Comparison of ENCODE assay signal across 2 cellular contexts in genomic region chr16:8571061-8571596, GRCh38.
TF ChIP-seq lines count a peak whose summit lies in the region.

No MANE protein-coding gene starts in this region.

TF ChIP-seq in H1, 55 proteins besides CTCF, POLR2A, EP300 and RAD21:
- TF ChIP-seq ATF2 (IDR thresholded peaks at IDR 0.05; ENCODE audit: low read length) (no peak), BCL11A (IDR thresholded peaks at IDR 0.05; ENCODE audit: low read depth in 2 of 2, low read length in 2 of 2) (no peak), TAF1 (IDR thresholded peaks at IDR 0.05; ENCODE audit: low read depth, low read length) (no peak), POU5F1 (IDR thresholded peaks at IDR 0.05; ENCODE audit: low read depth, low read length) (no peak), YY1 (IDR thresholded peaks at IDR 0.05; ENCODE audit: low read depth, low read length) (no peak), NANOG (IDR thresholded peaks at IDR 0.05; ENCODE audit: insufficient read depth, low read depth, low read length, poor library complexity, severe bottlenecking) (no peak), E2F6 (IDR thresholded peaks at IDR 0.05) (no peak), RFX5 (IDR thresholded peaks at IDR 0.05; ENCODE audit: borderline replicate concordance, low read depth, low read length) (no peak), SIN3A (conservative IDR thresholded peaks at IDR 0.05 in 1 of 2, IDR thresholded peaks at IDR 0.05 in 1 of 2; ENCODE audit: low read depth in 1 of 2, low read length in 2 of 2) (no peak), TAF7 (optimal IDR thresholded peaks at IDR 0.05; ENCODE audit: borderline replicate concordance, low read depth, low read length) (no peak), SP1 (IDR thresholded peaks at IDR 0.05; ENCODE audit: low read depth, low read length) (no peak), MAX (IDR thresholded peaks at IDR 0.05) (no peak; the same call in 1 of the 2 replicates), ZNF274 (IDR thresholded peaks at IDR 0.05; ENCODE audit: borderline replicate concordance, extremely low read depth, low read length) (no peak), EGR1 (IDR thresholded peaks at IDR 0.05; ENCODE audit: borderline replicate concordance, low read depth, low read length) (no peak), POLR2AphosphoS5 (IDR thresholded peaks at IDR 0.05; ENCODE audit: low read depth, low read length) (no peak), ASH2L (IDR thresholded peaks at IDR 0.05; ENCODE audit: low read length) (no peak), PHF8 (conservative IDR thresholded peaks at IDR 0.05; ENCODE audit: low read depth, low read length) (no peak), CBX8 (IDR thresholded peaks at IDR 0.05; ENCODE audit: borderline replicate concordance, low read depth, low read length) (no peak), TEAD4 (IDR thresholded peaks at IDR 0.05; ENCODE audit: low read depth, low read length) (no peak), SRF (IDR thresholded peaks at IDR 0.05; ENCODE audit: low read depth, low read length) (no peak)

TF ChIP-seq in GM12891, 5 proteins besides CTCF, POLR2A, EP300 and RAD21:
- TF ChIP-seq POU2F2 (IDR thresholded peaks at IDR 0.05; ENCODE audit: low read depth, low read length) (no peak), TAF1 (IDR thresholded peaks at IDR 0.05; ENCODE audit: low read depth, low read length) (no peak), SPI1 (IDR thresholded peaks at IDR 0.05; ENCODE audit: low read depth, low read length) (no peak), PAX5 (IDR thresholded peaks at IDR 0.05; ENCODE audit: insufficient read depth, low read length, severe bottlenecking) (no peak), POLR2AphosphoS5 (IDR thresholded peaks at IDR 0.05; ENCODE audit: low read depth, low read length) (no peak)
